Comparison of ENCODE assay signal across 9 cellular contexts in genomic region chr3:107508331-107508730, GRCh38.
"Had no signal": no experiment of that assay in that cellular context is flagged by ENCODE, and none has a peak within 500 bp of the region (broad histone marks: within the 10 kb centered on the region; RNA-seq: fewer than 3 reads in every experiment).

No MANE protein-coding gene starts in this region.

- H3K4me3 ChIP-seq: GM23248, GM23338, HAP-1 had no signal

- H3K9ac ChIP-seq: GM23248 had no signal

- H3K4me2 ChIP-seq: GM23338 had no signal

- H3K27ac ChIP-seq: GM23248 had no signal

- ATAC-seq: GM23338, HCT116 had no signal

- H3K36me3 ChIP-seq: HAP-1 had no signal

- DNase-seq: GM23248, GOT3, H7, H9, HCEC 1CT, HFFc6 had no signal

- H3K9me3 ChIP-seq: HAP-1 had no signal

- H2AFZ ChIP-seq: GM23248 had no signal
